ENCODE assay signal across 11 cellular contexts in the genomic region with DNA sequence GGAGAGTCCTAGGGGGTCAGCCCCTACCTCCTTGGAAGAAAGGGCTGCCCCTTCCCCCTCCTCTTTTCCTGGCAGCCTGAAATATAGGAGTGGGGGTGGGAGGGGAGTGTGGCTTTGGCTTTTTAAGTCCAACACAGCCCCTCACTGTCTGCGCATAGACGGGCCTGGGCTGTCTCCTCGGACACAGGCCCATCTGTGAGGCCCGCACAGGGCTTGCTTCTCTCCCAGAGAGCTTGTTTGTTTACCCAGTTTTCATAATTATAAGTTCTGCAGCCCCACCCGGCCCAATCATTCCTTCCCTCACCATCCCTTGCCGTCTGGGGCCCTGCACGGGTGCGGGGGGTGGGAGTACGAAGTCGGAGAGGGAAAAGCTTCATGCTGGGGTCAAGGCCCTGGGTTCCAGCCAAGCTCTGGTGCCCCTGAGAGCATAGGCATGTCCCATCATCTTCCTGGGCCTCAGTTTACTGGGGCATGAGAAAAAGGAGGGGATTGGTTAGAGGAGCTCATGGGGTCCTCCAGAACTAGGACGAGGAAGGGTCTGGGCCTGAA. TPM values are rescaled to one million over a fixed set of nuclear protein-coding genes. Genes with fewer than 3 reads are reported as not detected.
A peak's percentile ranks its signal among the peaks of the same experiment; 100 is the strongest.
DNase-seq lines count a peak whose midpoint lies in the region; TF ChIP-seq lines count a peak whose summit lies in the region.
"Had no signal": no experiment of that assay in that cellular context is flagged by ENCODE, and none has a peak within 500 bp of the region (broad histone marks: within the 10 kb centered on the region; RNA-seq: fewer than 3 reads in every experiment).

No MANE protein-coding gene starts in this region.

- no peak overlapping the region for H3K14ac ChIP-seq in neuronal stem cell (ENCODE audit: low read length)

- DNase-seq in AG04449 (ENCODE audit: low read depth, low spot score), result no peak
- peak; percentile 18 for DNase-seq in NCI-H2227 treated with DMSO at 0.1 percent for 48 hours (lab: John Stamatoyannopoulos, UW)
- no peak for DNase-seq in neuronal stem cell (ENCODE audit: low spot score)
- no peak for DNase-seq in HEK293T (ENCODE audit: extremely low spot score)
- DNase-seq in middle frontal gyrus (ENCODE audit: extremely low spot score, low spot score), result no peak
- DNase-seq in NCI-H526 treated with DMSO at 0.1 percent for 48 hours (lab: John Stamatoyannopoulos, UW), result no peak
- no peak for DNase-seq in amniotic stem cell (lab: John Stamatoyannopoulos, UW)
- DNase-seq: activated B cell treated with CpG ODN at 0.5 μM for 24 hours, midbrain, NCI-H2081 treated with DMSO at 0.1 percent for 48 hours had no signal

- H3K4me3 Mint-ChIP-seq in dendritic cell treated with granulocyte-macrophage colony-stimulating factor and Interleukin-4, amounts not matched to agents 40 ng/mL and 50 ng/mL, for 4 days, result peak overlapping the region; percentile 49
- H3K4me3 Mint-ChIP-seq: activated B cell treated with CpG ODN at 0.5 μM for 24 hours had no signal

- peak overlapping the region; percentile 35 for H2BK12ac ChIP-seq in neuronal stem cell (ENCODE audit: low read length)

- TF ChIP-seq CTCF in AG04449 (IDR thresholded peaks at IDR 0.05; ENCODE audit: insufficient read depth, low read length, missing control alignments), result no peak

- peak overlapping the region; percentile 36 for H3K27ac ChIP-seq in neuronal stem cell (replicated peaks; ENCODE audit: low read length)

- H3K36me3 Mint-ChIP-seq in dendritic cell treated with granulocyte-macrophage colony-stimulating factor and Interleukin-4, amounts not matched to agents 40 ng/mL and 50 ng/mL, for 4 days (ENCODE audit: low read depth), result peaks cover 94% of the 10 kb centered on the region

- H4K91ac ChIP-seq in neuronal stem cell (ENCODE audit: low read depth, low read length, poor library complexity), result no peak overlapping the region

- H3K79me1 ChIP-seq in neuronal stem cell (ENCODE audit: low read depth, low read length), result peaks cover 3% of the 10 kb centered on the region

- CTCF ChIA-PET in AG04449 (lab: Yijun Ruan, JAX) (interaction anchor here (0.6 to 3.1 kb wide), 13 partner anchors 10 to 177 kb away, joined by 3 to 14 read pairs (median 5); partner anchors contain the start of gene TOR2A), HEK293T (lab: Yijun Ruan, JAX) (no interaction called here)

- no peak overlapping the region for H4K8ac ChIP-seq in neuronal stem cell (ENCODE audit: low read depth, low read length)

- H3K4ac ChIP-seq in neuronal stem cell (ENCODE audit: low read length), result peak overlapping the region; percentile 26

- intact Hi-C loops in dendritic cell treated with granulocyte-macrophage colony-stimulating factor and Interleukin-4, amounts not matched to agents 40 ng/mL and 50 ng/mL, for 4 days (cut with micrococcal nuclease), result no loop called here

- H3K27me3 Mint-ChIP-seq in dendritic cell treated with granulocyte-macrophage colony-stimulating factor and Interleukin-4, amounts not matched to agents 40 ng/mL and 50 ng/mL, for 4 days, result no peaks in the 10 kb centered on the region

- no CpG with 5 or more reads among the region's 11 CpGs for WGBS in neuronal stem cell (ENCODE audit: extremely low coverage in 2 of 2, insufficient read length in 2 of 2, insufficient replicate concordance in 1 of 2), 2 donors

- peak overlapping the region; percentile 82 for H2AK5ac ChIP-seq in neuronal stem cell (ENCODE audit: low read depth, low read length)

- H3K18ac ChIP-seq in neuronal stem cell (ENCODE audit: low read length), result peak overlapping the region; percentile 25

- H3K27ac Mint-ChIP-seq in dendritic cell treated with granulocyte-macrophage colony-stimulating factor and Interleukin-4, amounts not matched to agents 40 ng/mL and 50 ng/mL, for 4 days, result peak overlapping the region; percentile 84
- H3K27ac Mint-ChIP-seq: activated B cell treated with CpG ODN at 0.5 μM for 24 hours had no signal

- POLR2A ChIA-PET in AG04449 (lab: Yijun Ruan, JAX) (interaction anchor here (0.7 to 1.8 kb wide), 7 partner anchors 8 to 364 kb away, joined by 3 to 7 read pairs (median 5); a partner anchor contains a TSS), HEK293T (lab: Yijun Ruan, JAX) (interaction anchor here (0.5 to 1.0 kb wide), 3 partner anchors 10 to 50 kb away, joined by 3 to 5 read pairs (median 4); a partner anchor contains a TSS)

- H3K9me3 ChIP-seq in neuronal stem cell (replicated peaks in 1 of 2; ENCODE audit: control insufficient read depth in 2 of 2, insufficient read depth in 1 of 2, low read depth in 1 of 2, low read length in 2 of 2), result no peaks in the 10 kb centered on the region

- H3K27me3 ChIP-seq in neuronal stem cell (ENCODE audit: control insufficient read depth in 3 of 3, insufficient read depth in 3 of 3, low read depth in 1 of 3, low read length in 3 of 3), result no peaks in the 10 kb centered on the region

- peak overlapping the region; percentile 70 for H2AFZ ChIP-seq in neuronal stem cell (ENCODE audit: low read length)

- peak overlapping the region; percentile 6 for H3K4me3 ChIP-seq in AG04449 (ENCODE audit: low read depth, low read length)
- H3K4me3 ChIP-seq in neuronal stem cell (ENCODE audit: low read length in 2 of 2), result no peak overlapping the region

- no peaks in the 10 kb centered on the region for H3K9me3 Mint-ChIP-seq in dendritic cell treated with granulocyte-macrophage colony-stimulating factor and Interleukin-4, amounts not matched to agents 40 ng/mL and 50 ng/mL, for 4 days
- H3K9me3 Mint-ChIP-seq: activated B cell treated with CpG ODN at 0.5 μM for 24 hours had no signal

- peak overlapping the region; percentile 16 for H2BK15ac ChIP-seq in neuronal stem cell (ENCODE audit: low read length)

- no peak overlapping the region for H3K9ac ChIP-seq in neuronal stem cell (ENCODE audit: low read depth, low read length, poor library complexity)

- H2BK5ac ChIP-seq in neuronal stem cell (ENCODE audit: low read length), result no peak overlapping the region

- peaks cover 36 to 40% of the 10 kb centered on the region in 2 donors for H3K4me1 ChIP-seq in neuronal stem cell (ENCODE audit: control insufficient read depth in 2 of 2, insufficient read depth in 1 of 2, low read depth in 1 of 2, low read length in 2 of 2)

- peaks cover 98% of the 10 kb centered on the region for H3K4me1 Mint-ChIP-seq in dendritic cell treated with granulocyte-macrophage colony-stimulating factor and Interleukin-4, amounts not matched to agents 40 ng/mL and 50 ng/mL, for 4 days (ENCODE audit: low read depth)

- H2BK120ac ChIP-seq in neuronal stem cell (ENCODE audit: low read depth, low read length), result no peak overlapping the region

- peaks cover 3 to 5% of the 10 kb centered on the region in 2 donors for H3K36me3 ChIP-seq in neuronal stem cell (replicated peaks in 1 of 2; ENCODE audit: control insufficient read depth in 2 of 2, insufficient read depth in 2 of 2, low read length in 2 of 2)

- no peak overlapping the region for H3K23ac ChIP-seq in neuronal stem cell (ENCODE audit: low read depth, low read length, poor library complexity)

- no peak overlapping the region for H3K4me2 ChIP-seq in neuronal stem cell (ENCODE audit: insufficient read depth, low read length, poor library complexity, severe bottlenecking)

TF ChIP-seq in HEK293T, 16 proteins besides CTCF, POLR2A, EP300 and RAD21:
- TF ChIP-seq L3MBTL2 (conservative IDR thresholded peaks at IDR 0.05), result no peak
- no peak for TF ChIP-seq ARNT (IDR thresholded peaks at IDR 0.05)
- TF ChIP-seq SP1 (IDR thresholded peaks at IDR 0.05), result no peak
- TF ChIP-seq TARDBP (IDR thresholded peaks at IDR 0.05), result no peak
- TF ChIP-seq LEF1 (IDR thresholded peaks at IDR 0.05; ENCODE audit: borderline replicate concordance), result no peak
- no peak for TF ChIP-seq ELF4 (IDR thresholded peaks at IDR 0.05)
- TF ChIP-seq SUZ12 (IDR thresholded peaks at IDR 0.05), result no peak
- TF ChIP-seq CTBP1 (IDR thresholded peaks at IDR 0.05; ENCODE audit: borderline replicate concordance), result no peak
- TF ChIP-seq FOXK2 (IDR thresholded peaks at IDR 0.05), result no peak
- TF ChIP-seq, protein P1, sequence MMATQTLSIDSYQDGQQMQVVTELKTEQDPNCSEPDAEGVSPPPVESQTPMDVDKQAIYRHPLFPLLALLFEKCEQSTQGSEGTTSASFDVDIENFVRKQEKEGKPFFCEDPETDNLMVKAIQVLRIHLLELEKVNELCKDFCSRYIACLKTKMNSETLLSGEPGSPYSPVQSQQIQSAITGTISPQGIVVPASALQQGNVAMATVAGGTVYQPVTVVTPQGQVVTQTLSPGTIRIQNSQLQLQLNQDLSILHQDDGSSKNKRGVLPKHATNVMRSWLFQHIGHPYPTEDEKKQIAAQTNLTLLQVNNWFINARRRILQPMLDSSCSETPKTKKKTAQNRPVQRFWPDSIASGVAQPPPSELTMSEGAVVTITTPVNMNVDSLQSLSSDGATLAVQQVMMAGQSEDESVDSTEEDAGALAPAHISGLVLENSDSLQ (IDR thresholded peaks at IDR 0.05), result no peak

RNA-seq across cellular contexts. Expression of gene STXBP1, which starts 54.0 kb away (rescaled TPM):
- 33.7 TPM for polyA plus RNA-seq in neuronal stem cell (2013, experiment 1 of 2)
- polyA plus RNA-seq in neuronal stem cell (2013, experiment 2 of 2), result 32.9 TPM
